ENCODE assay signal across 32 cellular contexts in the genomic region with DNA sequence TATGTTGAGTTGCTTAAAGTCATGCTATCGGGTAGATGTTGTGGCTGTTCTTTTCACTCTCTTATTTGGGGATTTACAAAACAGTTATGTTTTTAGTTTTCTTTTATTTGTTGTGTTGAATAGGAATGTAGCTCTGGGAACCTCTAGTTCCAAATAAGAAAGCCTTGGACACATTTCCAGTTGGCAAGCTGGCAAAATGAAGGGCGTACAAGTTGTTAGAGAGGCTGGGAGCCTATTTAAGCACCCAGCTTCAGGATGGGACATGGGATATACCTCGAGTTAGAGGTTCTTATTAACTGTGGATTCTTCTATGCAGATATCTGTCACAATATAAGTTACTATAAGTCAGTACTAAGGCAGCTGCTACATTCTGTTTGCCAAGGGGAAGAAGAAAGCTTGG. TPM values are rescaled to one million over a fixed set of nuclear protein-coding genes. Genes with fewer than 3 reads are reported as not detected.
A peak's percentile ranks its signal among the peaks of the same experiment; 100 is the strongest.
DNase-seq lines count a peak whose midpoint lies in the region; ATAC-seq, FAIRE-seq and TF ChIP-seq lines count a peak whose summit lies in the region.
"Had no signal": no experiment of that assay in that cellular context is flagged by ENCODE, and none has a peak within 500 bp of the region (broad histone marks: within the 10 kb centered on the region; RNA-seq: fewer than 3 reads in every experiment).

No MANE protein-coding gene starts in this region.

- H3K27me3 Mint-ChIP-seq in astrocyte (ENCODE audit: low read depth, unreplicated experiment): no peaks in the 10 kb centered on the region
- H3K27me3 Mint-ChIP-seq: activated CD8-positive, alpha-beta memory T cell treated with anti-CD3 and anti-CD28 coated beads, Interleukin-2, amount 10 ng/mL, durations not matched to agents 7 days and 5 days; CD8-positive, alpha-beta memory T cell; effector memory CD8-positive, alpha-beta T cell; stimulated activated naive B cell treated with anti-CD40 and anti-IgM and Interleukin-4, amounts not matched to agents 10 μg/mL and 1 μg/mL and 100 μg/mL, for 72 hours had no signal

- no peaks in the 10 kb centered on the region for H3K27me3 ChIP-seq in A673 (replicated peaks; ENCODE audit: insufficient read depth, low read depth, low read length, poor library complexity)
- H3K27me3 ChIP-seq in astrocyte (ENCODE audit: insufficient read depth, low read length): no peaks in the 10 kb centered on the region
- H3K27me3 ChIP-seq in heart right ventricle: no peaks in the 10 kb centered on the region
- no peaks in the 10 kb centered on the region for H3K27me3 ChIP-seq in psoas muscle (ENCODE audit: insufficient read depth in 3 of 3, low read length in 2 of 3)
- H3K27me3 ChIP-seq: BE2C, gastroesophageal sphincter, pancreas, vagina had no signal

- TF ChIP-seq CTCF in A673 (conservative IDR thresholded peaks at IDR 0.05; ENCODE audit: low read depth, low read length) (no peak), astrocyte (IDR thresholded peaks at IDR 0.05; ENCODE audit: insufficient read depth, low read depth, low read length) (no peak), heart right ventricle (IDR thresholded peaks at IDR 0.05) (no peak), psoas muscle (IDR thresholded peaks at IDR 0.05) (no peak)

- intact Hi-C loops in A673 (cut with micrococcal nuclease; ENCODE audit: unreplicated experiment) (no loop called here), heart right ventricle (cut with DNase I) (no loop called here), psoas muscle (cut with DNase I) (no loop called here)

- POLR2A ChIA-PET in A673 (lab: Charles Lee; ENCODE audit: low non-redundant PET): no interaction called here

- peaks cover 15% of the 10 kb centered on the region for H3K36me3 Mint-ChIP-seq in astrocyte (ENCODE audit: low read depth, unreplicated experiment)

- no TSS peak for BruUV-seq in A673 (replicated peaks; lab: Mats Ljungman, UMichigan)

- no peaks in the 10 kb centered on the region for H3K79me2 ChIP-seq in astrocyte (ENCODE audit: insufficient read depth, low read length)

- no peak for DNase-seq in A673 (ENCODE audit: low spot score)
- no peak for DNase-seq in astrocyte (ENCODE audit: low read depth)
- DNase-seq in heart right ventricle: no peak
- DNase-seq in psoas muscle: no peak
- no peak for DNase-seq in GOT3 (lab: John Stamatoyannopoulos, UW)
- DNase-seq in HPDE6-E6E7 (ENCODE audit: extremely low spot score): no peak
- DNase-seq in 8988T: no peak
- DNase-seq: activated CD8-positive, alpha-beta memory T cell treated with anti-CD3 and anti-CD28 coated beads, Interleukin-2, amount 10 ng/mL, durations not matched to agents 7 days and 5 days; activated naive CD4-positive, alpha-beta T cell treated with Interleukin-2 at 50 U/mL for 16 hours; activated T-cell treated with anti-CD3 and anti-CD28 coated beads, Interleukin-2, amount 50 U/mL, for 48 hours; BE2C; CD8-positive, alpha-beta memory T cell; effector memory CD8-positive, alpha-beta T cell; NCI-H1105; NCI-H2029; NCI-H524 treated with DMSO at 0.1 percent for 48 hours; nephron progenitor cell; SIG-M5; stimulated activated CD4-positive, alpha-beta T cell treated with anti-CD3 and anti-CD28 coated beads, Interleukin-4, amount 100 ng/mL, for 4 hours; stimulated activated naive B cell treated with anti-CD40 and anti-IgM and Interleukin-4, amounts not matched to agents 10 μg/mL and 1 μg/mL and 100 μg/mL, for 72 hours; SW 1271; T1000 had no signal

- H4K20me1 ChIP-seq in astrocyte (ENCODE audit: insufficient read depth, low read length): no peaks in the 10 kb centered on the region

- peak overlapping the region; percentile 26 for H3K4me2 ChIP-seq in astrocyte (ENCODE audit: low read length)

- ATAC-seq in heart right ventricle (peak in 4 of 8 donors; percentile 52 to 86 (median 68)), psoas muscle (peak in 2 of 4 donors; percentile 19 to 39), HG02981 (IDR thresholded peaks at IDR 0.05; ENCODE audit: unreplicated experiment) (no peak)
- ATAC-seq: activated CD8-positive, alpha-beta memory T cell treated with anti-CD3 and anti-CD28 coated beads, Interleukin-2, amount 10 ng/mL, durations not matched to agents 7 days and 5 days; effector memory CD8-positive, alpha-beta T cell; gastroesophageal sphincter; K562; Panc1; sciatic nerve; stimulated activated naive B cell treated with anti-CD40 and anti-IgM and Interleukin-4, amounts not matched to agents 10 μg/mL and 1 μg/mL and 100 μg/mL, for 72 hours; WTC11 had no signal

- CTCF ChIA-PET in A673 (lab: Charles Lee): no interaction called here

- 44 to 57% methylated on average over 3 of the region's 3 CpGs for WGBS in heart right ventricle, 2 donors
- 29 to 43% (median 35%) methylated on average over 3 of the region's 3 CpGs for WGBS in psoas muscle, 3 donors

- H2AFZ ChIP-seq in astrocyte (ENCODE audit: low read depth, low read length): no peak overlapping the region

- no peaks in the 10 kb centered on the region for H3K4me1 Mint-ChIP-seq in astrocyte (ENCODE audit: low read depth, unreplicated experiment)
- H3K4me1 Mint-ChIP-seq: WTC11 had no signal

- no peak overlapping the region for H3K4me3 Mint-ChIP-seq in astrocyte (ENCODE audit: unreplicated experiment)
- H3K4me3 Mint-ChIP-seq: activated CD8-positive, alpha-beta memory T cell treated with anti-CD3 and anti-CD28 coated beads, Interleukin-2, amount 10 ng/mL, durations not matched to agents 7 days and 5 days; CD8-positive, alpha-beta memory T cell; effector memory CD8-positive, alpha-beta T cell; nephron progenitor cell; stimulated activated naive B cell treated with anti-CD40 and anti-IgM and Interleukin-4, amounts not matched to agents 10 μg/mL and 1 μg/mL and 100 μg/mL, for 72 hours; WTC11 had no signal

- H3K4me1 ChIP-seq in A673 (ENCODE audit: insufficient read depth, low read length, poor library complexity, severe bottlenecking) (peaks cover 33% of the 10 kb centered on the region), astrocyte (ENCODE audit: insufficient read depth, low read length) (peaks cover 18% of the 10 kb centered on the region), heart right ventricle (peaks cover 16 to 34% (median 31%) of the 10 kb centered on the region in 9 donors), psoas muscle (peaks cover 32% of the 10 kb centered on the region)
- H3K4me1 ChIP-seq: BE2C had no signal

- peak overlapping the region; percentile 2 for H3K4me3 ChIP-seq in A673 (ENCODE audit: low read depth, low read length, poor library complexity, severe bottlenecking)
- no peak overlapping the region for H3K4me3 ChIP-seq in astrocyte (ENCODE audit: insufficient read depth, low read depth, low read length)
- H3K4me3 ChIP-seq in heart right ventricle: peak overlapping the region in 1 of 10 donors; percentile 5
- H3K4me3 ChIP-seq in psoas muscle: no peak overlapping the region
- H3K4me3 ChIP-seq: coronary artery, gastroesophageal sphincter, K562, pancreas, vagina had no signal

- H3K9ac ChIP-seq in astrocyte (ENCODE audit: low read length): no peak overlapping the region

- no peak for FAIRE-seq in astrocyte (lab: Jason Lieb, UNC)
- FAIRE-seq: A204.1, K562, pancreas had no signal

- H3K27ac ChIP-seq in A673 (ENCODE audit: low read depth, low read length, poor library complexity, severe bottlenecking) (peak overlapping the region; percentile 69), astrocyte (ENCODE audit: low read depth, low read length) (no peak overlapping the region), heart right ventricle (peak overlapping the region in 8 of 10 donors; percentile 30 to 61 (median 50)), psoas muscle (peak overlapping the region; percentile 67)
- H3K27ac ChIP-seq: coronary artery, vagina had no signal

- H3K36me3 ChIP-seq in A673 (ENCODE audit: insufficient read depth, low read length, poor library complexity, severe bottlenecking) (no peaks in the 10 kb centered on the region), astrocyte (ENCODE audit: insufficient read depth, low read length) (no peaks in the 10 kb centered on the region), heart right ventricle (peaks cover 0 to 22% (median 3%) of the 10 kb centered on the region in 9 donors), psoas muscle (ENCODE audit: insufficient read depth in 1 of 2, low read depth in 1 of 2) (peaks cover 0 to 10% of the 10 kb centered on the region in 2 donors)
- H3K36me3 ChIP-seq: BE2C had no signal

- H3K9me3 ChIP-seq in A673 (ENCODE audit: low read depth, low read length, poor library complexity, severe bottlenecking) (no peaks in the 10 kb centered on the region), astrocyte (ENCODE audit: insufficient read depth, low read depth, low read length) (no peaks in the 10 kb centered on the region), heart right ventricle (peaks cover 0 to 10% (median 0%) of the 10 kb centered on the region in 11 donors), psoas muscle (no peaks in the 10 kb centered on the region)
- H3K9me3 ChIP-seq: BE2C, pancreas, vagina had no signal

- no peaks in the 10 kb centered on the region for H3K9me3 Mint-ChIP-seq in astrocyte (ENCODE audit: unreplicated experiment)
- H3K9me3 Mint-ChIP-seq: effector memory CD8-positive, alpha-beta T cell had no signal

- no peak overlapping the region for H3K27ac Mint-ChIP-seq in astrocyte (ENCODE audit: unreplicated experiment)
- H3K27ac Mint-ChIP-seq: activated CD8-positive, alpha-beta memory T cell treated with anti-CD3 and anti-CD28 coated beads, Interleukin-2, amount 10 ng/mL, durations not matched to agents 7 days and 5 days; nephron progenitor cell; WTC11 had no signal

RNA-seq across cellular contexts. Expression of a gene that starts 22.8 kb away (rescaled TPM):
- total RNA-seq in A673 (2021): 2.0 and 4.0 TPM in 2 replicates
- total RNA-seq in astrocyte: 8.4 and 9.6 TPM in 2 replicates
- 10 to 100 TPM; 69.0 to 89.5 (median 81.1) TPM for total RNA-seq in heart right ventricle
- polyA plus RNA-seq in heart right ventricle: 10 to 100 TPM; 15.5 to 20.3 TPM
- total RNA-seq in psoas muscle: 10 to 100 TPM; 37.3 to 55.8 (median 46.2) TPM
- 10 to 100 TPM; 11.0 to 30.6 (median 12.1) TPM for polyA plus RNA-seq in psoas muscle
